In the genomic region with DNA sequence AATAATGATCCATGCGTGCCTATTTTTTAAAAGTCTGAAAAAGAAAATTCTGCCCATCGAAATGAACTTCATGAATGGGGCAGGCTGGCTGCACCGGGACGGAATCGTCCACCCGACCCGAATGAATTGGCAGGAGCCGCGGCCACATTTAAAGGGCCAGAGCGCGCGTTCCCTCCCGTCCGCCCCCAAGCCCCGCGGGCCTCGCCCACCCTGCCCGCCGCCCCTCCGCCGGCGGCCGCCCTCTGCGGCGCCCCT, we compare ENCODE assay signal across 8 cellular contexts. TPM values are rescaled to one million over a fixed set of nuclear protein-coding genes. Genes with fewer than 3 reads are reported as not detected.
A peak's percentile ranks its signal among the peaks of the same experiment; 100 is the strongest.
DNase-seq lines count a peak whose midpoint lies in the region; ATAC-seq, FAIRE-seq and TF ChIP-seq lines count a peak whose summit lies in the region.

No MANE protein-coding gene starts in this region.

- peak overlapping the region; percentile 96 for H3K4me2 ChIP-seq in A549

- H3K27me3 Mint-ChIP-seq in dendritic cell treated with granulocyte-macrophage colony-stimulating factor and Interleukin-4, amounts not matched to agents 40 ng/mL and 50 ng/mL, for 4 days, result peaks cover 92% of the 10 kb centered on the region
- peaks cover 94% of the 10 kb centered on the region for H3K27me3 Mint-ChIP-seq in nephron progenitor cell (ENCODE audit: low read depth, poor library complexity)

- H3K9me3 ChIP-seq in A549, result no peaks in the 10 kb centered on the region

- H3K4me1 Mint-ChIP-seq in dendritic cell treated with granulocyte-macrophage colony-stimulating factor and Interleukin-4, amounts not matched to agents 40 ng/mL and 50 ng/mL, for 4 days (ENCODE audit: low read depth), result peaks cover 57% of the 10 kb centered on the region
- H3K4me1 Mint-ChIP-seq in nephron progenitor cell, result peaks cover 61% of the 10 kb centered on the region

- peak overlapping the region; percentile 82 to 90 for H3K27ac ChIP-seq in A549

- H3K4me1 ChIP-seq in A549, result peaks cover 10% of the 10 kb centered on the region

- TF ChIP-seq EP300 in A549 (IDR thresholded peaks at IDR 0.05), result no peak

- no peaks in the 10 kb centered on the region for H3K36me3 Mint-ChIP-seq in dendritic cell treated with granulocyte-macrophage colony-stimulating factor and Interleukin-4, amounts not matched to agents 40 ng/mL and 50 ng/mL, for 4 days (ENCODE audit: low read depth)
- no peaks in the 10 kb centered on the region for H3K36me3 Mint-ChIP-seq in nephron progenitor cell (ENCODE audit: low read depth)

- peak overlapping the region; percentile 66 for H3K4me3 Mint-ChIP-seq in dendritic cell treated with granulocyte-macrophage colony-stimulating factor and Interleukin-4, amounts not matched to agents 40 ng/mL and 50 ng/mL, for 4 days
- peak overlapping the region; percentile 87 for H3K4me3 Mint-ChIP-seq in nephron progenitor cell

- WGBS in A549 (ENCODE audit: missing lambda C conversion rate), result under 1% methylated on average over 12 of the region's 25 CpGs

- POLR2A ChIA-PET in A549 (lab: Yijun Ruan, JAX), result interaction anchor here (0.6 to 0.7 kb wide), 2 partner anchors 387 to 1156 kb away, joined by 3 to 5 read pairs; partner anchors contain the start of gene ITIH5

- intact Hi-C loops in dendritic cell treated with granulocyte-macrophage colony-stimulating factor and Interleukin-4, amounts not matched to agents 40 ng/mL and 50 ng/mL, for 4 days (cut with micrococcal nuclease), result no loop called here

- H3K27ac Mint-ChIP-seq in dendritic cell treated with granulocyte-macrophage colony-stimulating factor and Interleukin-4, amounts not matched to agents 40 ng/mL and 50 ng/mL, for 4 days, result peak overlapping the region; percentile 50
- no peak overlapping the region for H3K27ac Mint-ChIP-seq in nephron progenitor cell

- CTCF ChIA-PET in A549 (lab: Yijun Ruan, JAX), result interaction anchor here (2.1 kb wide), 1 partner anchor 12 kb away, joined by 7 read pairs; no protein-coding TSS in a partner anchor

- ATAC-seq in A549 (peak; percentile 44 to 55), GM19351 (IDR thresholded peaks at IDR 0.05; ENCODE audit: unreplicated experiment) (peak; percentile 8), HG03457 (IDR thresholded peaks at IDR 0.05; ENCODE audit: unreplicated experiment) (peak; percentile 4)

- DNase-seq in A549 (ENCODE audit: low read depth in 1 of 2, low spot score in 1 of 2) (peak; percentile 64 to 76), nephron progenitor cell (no peak), NCI-H187 treated with DMSO at 0.1 percent for 48 hours (lab: John Stamatoyannopoulos, UW) (no peak), superior temporal gyrus (ENCODE audit: extremely low spot score) (no peak)
- DNase-seq in activated effector memory CD4-positive, alpha-beta T cell treated with Interleukin-2 at 50 U/mL for 16 hours, result no peak

- no peaks in the 10 kb centered on the region for H3K9me3 Mint-ChIP-seq in dendritic cell treated with granulocyte-macrophage colony-stimulating factor and Interleukin-4, amounts not matched to agents 40 ng/mL and 50 ng/mL, for 4 days
- no peaks in the 10 kb centered on the region for H3K9me3 Mint-ChIP-seq in nephron progenitor cell

- TF ChIP-seq CTCF in A549 (IDR thresholded peaks at IDR 0.05), result no peak
- TF ChIP-seq CTCF in nephron progenitor cell (IDR thresholded peaks at IDR 0.05), result no peak

- peak overlapping the region; percentile 75 for H3K4me3 ChIP-seq in A549

- TF ChIP-seq POLR2A in A549 (IDR thresholded peaks at IDR 0.05; ENCODE audit: low read length), result peak; percentile 15; the same call in 1 of the 2 replicates

- TF ChIP-seq RAD21 in A549 (conservative IDR thresholded peaks at IDR 0.05 in 1 of 2, IDR thresholded peaks at IDR 0.05 in 1 of 2), result no peak

- FAIRE-seq in A549 (lab: Jason Lieb, UNC), result no peak

TF ChIP-seq in A549, 52 proteins besides CTCF, POLR2A, EP300 and RAD21:
- TF ChIP-seq HOXB13 (CRISPR knock-in tag; IDR thresholded peaks at IDR 0.05; ENCODE audit: low read depth), result no peak
- no peak for TF ChIP-seq HDAC2 (IDR thresholded peaks at IDR 0.05)
- TF ChIP-seq BCL3 (IDR thresholded peaks at IDR 0.05), result no peak

RNA-seq across cellular contexts. Expression of gene GATA3, which starts 0.3 kb away (rescaled TPM):
- polyA plus RNA-seq in A549 (2011; rRNA removed), result 1.3 and 1.6 TPM in 2 replicates
- 3.8 and 4.3 TPM in 2 replicates for polyA plus RNA-seq in A549 (2012; cell fraction: cytosol; rRNA removed)
- polyA plus RNA-seq in A549 (2012; cell fraction: nucleus; rRNA removed), result 7.2 and 9.1 TPM in 2 replicates
- polyA plus RNA-seq in A549 (2017; fragmentation: RNase III; extraction: RNeasy Plus Mini Kit Qiagen cat#74134 plus additional on column Dnase treatment), result 3.5 to 4.7 TPM (median 4.0 TPM) in 3 replicates
- 0.58 and 0.79 TPM in 2 replicates for polyA minus RNA-seq in A549 (2011; rRNA and poly(A)+ RNA removed)

Comparison
In these comparisons a context has a peak if more than half of its experiments do, and no peak if none do; other contexts are left out.
1. DNase-seq: peak in A549 (2 of 2); none in nephron progenitor cell (single experiment), activated effector memory CD4-positive, alpha-beta T cell treated with Interleukin-2 at 50 U/mL for 16 hours (single experiment), NCI-H187 treated with DMSO at 0.1 percent for 48 hours (single experiment) and superior temporal gyrus (single experiment).
2. Peak in every context shown above with its lines, with median percentiles within 50 percentile points of each other: ATAC-seq.